1 cellular context compared by ENCODE assay signal in the genomic region with DNA sequence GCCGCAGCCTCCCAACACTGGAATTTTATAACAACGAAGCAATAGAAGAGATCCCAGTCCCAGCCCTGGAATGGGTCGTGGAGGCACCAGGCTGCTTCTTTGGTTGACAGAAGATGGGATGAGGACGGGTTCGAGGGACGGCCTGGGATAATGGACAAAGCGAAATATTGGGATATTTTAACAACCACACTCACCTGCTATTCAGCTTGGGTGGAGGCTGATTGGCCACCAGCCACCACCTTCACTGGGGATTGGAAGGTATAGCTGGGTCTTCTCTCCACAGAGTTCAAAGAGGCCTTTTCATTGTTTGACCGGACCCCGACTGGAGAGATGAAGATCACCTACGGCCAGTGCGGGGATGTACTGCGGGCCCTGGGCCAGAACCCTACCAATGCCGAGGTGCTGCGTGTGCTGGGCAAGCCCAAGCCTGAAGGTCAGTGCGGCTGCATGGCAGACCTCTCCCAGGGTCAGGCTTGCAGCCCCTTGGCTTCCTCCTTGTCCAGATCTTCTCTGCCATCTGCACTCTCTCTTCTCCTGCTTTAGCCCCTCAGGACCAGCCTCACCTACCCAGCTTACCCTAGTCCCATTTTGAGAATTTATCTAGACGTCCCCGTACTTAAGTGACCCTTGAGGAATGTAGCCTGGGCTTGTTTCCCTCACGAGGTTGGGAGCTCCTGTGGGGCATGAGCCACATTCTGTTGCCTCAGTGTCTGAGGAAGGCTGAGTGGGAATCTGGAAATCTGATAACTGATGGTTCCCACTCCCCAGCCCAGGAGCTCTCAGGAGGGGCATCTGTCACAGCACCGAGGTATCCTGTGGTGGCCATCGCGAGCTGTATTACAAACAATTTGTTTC.
TF ChIP-seq lines count a peak whose summit lies in the region.

No MANE protein-coding gene starts in this region.

TF ChIP-seq in K562, 482 proteins besides CTCF, POLR2A, EP300 and RAD21:
- TF ChIP-seq ZNF830 (CRISPR knock-in tag; IDR thresholded peaks at IDR 0.05) (no peak), ZNF253 (CRISPR knock-in tag; conservative IDR thresholded peaks at IDR 0.05) (no peak), RBFOX2 (IDR thresholded peaks at IDR 0.05; ENCODE audit: low read depth, low read length) (0 out of 2 replicates have a peak, but pooled peaks have one; percentile 21), ELF4 (CRISPR knock-in tag; IDR thresholded peaks at IDR 0.05) (0 out of 2 replicates have a peak, but pooled peaks have one; percentile 15), DNMT1 (IDR thresholded peaks at IDR 0.05) (no peak), GTF2E2 (tag; IDR thresholded peaks at IDR 0.05) (0 out of 2 replicates have a peak, but pooled peaks have one; percentile 38), SREBF2 (CRISPR knock-in tag; IDR thresholded peaks at IDR 0.05) (0 out of 2 replicates have a peak, but pooled peaks have one; percentile 18), ZNF133 (CRISPR knock-in tag; IDR thresholded peaks at IDR 0.05) (no peak), MAFG (tag; conservative IDR thresholded peaks at IDR 0.05) (no peak)
- TF ChIP-seq, protein P1, sequence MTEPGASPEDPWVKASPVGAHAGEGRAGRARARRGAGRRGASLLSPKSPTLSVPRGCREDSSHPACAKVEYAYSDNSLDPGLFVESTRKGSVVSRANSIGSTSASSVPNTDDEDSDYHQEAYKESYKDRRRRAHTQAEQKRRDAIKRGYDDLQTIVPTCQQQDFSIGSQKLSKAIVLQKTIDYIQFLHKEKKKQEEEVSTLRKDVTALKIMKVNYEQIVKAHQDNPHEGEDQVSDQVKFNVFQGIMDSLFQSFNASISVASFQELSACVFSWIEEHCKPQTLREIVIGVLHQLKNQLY (CRISPR knock-in tag; conservative IDR thresholded peaks at IDR 0.05), result 0 out of 4 replicates have a peak, but pooled peaks of 1 of the 2 experiments have one; percentile 16
